ENCODE assay signal across 19 cellular contexts in the genomic region with DNA sequence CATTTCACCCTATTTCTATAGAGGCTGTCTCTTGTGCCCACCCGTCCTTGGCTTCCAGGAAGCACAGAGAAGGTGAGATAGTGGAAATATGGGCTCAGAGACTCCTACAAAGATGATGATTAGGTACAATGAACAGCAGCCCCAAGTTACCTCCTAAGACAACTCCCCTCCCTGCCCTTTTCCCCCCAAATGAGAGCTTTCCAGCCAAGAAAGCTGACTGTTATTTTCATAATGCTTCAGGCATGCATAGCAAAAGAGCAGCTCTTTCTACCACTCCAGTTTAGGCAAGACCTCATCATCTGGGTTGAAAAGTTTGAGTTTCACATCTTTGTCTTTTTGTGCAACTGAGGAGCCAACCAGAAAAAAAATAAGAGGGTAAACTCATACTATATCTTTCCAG.
"Had no signal": no experiment of that assay in that cellular context is flagged by ENCODE, and none has a peak within 500 bp of the region (broad histone marks: within the 10 kb centered on the region; RNA-seq: fewer than 3 reads in every experiment).

No MANE protein-coding gene starts in this region.

- H3K27me3 ChIP-seq: gastrocnemius medialis, left lung, right atrium auricular region had no signal

- H3K27ac Mint-ChIP-seq: activated CD4-positive, alpha-beta memory T cell treated with anti-CD3 and anti-CD28 coated beads, Interleukin-2, amount 10 ng/mL, durations not matched to agents 7 days and 5 days; activated CD4-positive, alpha-beta T cell treated with anti-CD3 and anti-CD28 coated beads for 36 hours; activated naive CD8-positive, alpha-beta T cell; naive thymus-derived CD4-positive, alpha-beta T cell had no signal

- ATAC-seq: activated CD4-positive, alpha-beta T cell treated with anti-CD3 and anti-CD28 coated beads for 36 hours; gastrocnemius medialis; left lung; mucosa of descending colon; naive thymus-derived CD4-positive, alpha-beta T cell had no signal

- H3K36me3 ChIP-seq: gastrocnemius medialis, left lung, right atrium auricular region had no signal

- H3K4me3 Mint-ChIP-seq: activated CD4-positive, alpha-beta memory T cell treated with anti-CD3 and anti-CD28 coated beads, Interleukin-2, amount 10 ng/mL, durations not matched to agents 7 days and 5 days; activated CD4-positive, alpha-beta T cell treated with anti-CD3 and anti-CD28 coated beads for 36 hours; activated naive CD8-positive, alpha-beta T cell; naive thymus-derived CD4-positive, alpha-beta T cell had no signal

- H3K27me3 Mint-ChIP-seq: activated CD4-positive, alpha-beta memory T cell treated with anti-CD3 and anti-CD28 coated beads, Interleukin-2, amount 10 ng/mL, durations not matched to agents 7 days and 5 days; activated CD4-positive, alpha-beta T cell treated with anti-CD3 and anti-CD28 coated beads for 36 hours; activated naive CD8-positive, alpha-beta T cell; naive thymus-derived CD4-positive, alpha-beta T cell had no signal

- H3K4me1 Mint-ChIP-seq: activated CD4-positive, alpha-beta memory T cell treated with anti-CD3 and anti-CD28 coated beads, Interleukin-2, amount 10 ng/mL, durations not matched to agents 7 days and 5 days; activated CD4-positive, alpha-beta T cell treated with anti-CD3 and anti-CD28 coated beads for 36 hours; naive thymus-derived CD4-positive, alpha-beta T cell had no signal

- H3K9me3 ChIP-seq: gastrocnemius medialis had no signal

- H3K36me3 Mint-ChIP-seq: activated naive CD8-positive, alpha-beta T cell; naive thymus-derived CD4-positive, alpha-beta T cell had no signal

- H3K4me3 ChIP-seq: gastrocnemius medialis, left lung, mucosa of descending colon, right atrium auricular region had no signal

- H3K27ac ChIP-seq: gastrocnemius medialis, left lung, right atrium auricular region had no signal

- H3K4me1 ChIP-seq: left lung, right atrium auricular region had no signal

- DNase-seq: activated CD4-positive, alpha-beta memory T cell treated with anti-CD3 and anti-CD28 coated beads, Interleukin-2, amount 10 ng/mL, durations not matched to agents 7 days and 5 days; activated CD4-positive, alpha-beta T cell treated with anti-CD3 and anti-CD28 coated beads for 36 hours; activated gamma-delta T cell; activated T-cell treated with anti-CD3 and anti-CD28 coated beads, Interleukin-2, amount 50 U/mL, for 48 hours; caudate nucleus; gastrocnemius medialis; left lung; mucosa of descending colon; naive thymus-derived CD4-positive, alpha-beta T cell; SIG-M5; small intestine; stimulated activated CD4-positive, alpha-beta T cell treated with anti-CD3 and anti-CD28 coated beads, Interleukin-4, amount 100 ng/mL, for 4 hours; stimulated activated CD8-positive, alpha-beta memory T cell treated with anti-CD3 and anti-CD28 coated beads, Interleukin-4, amount 100 ng/mL, for 48 hours; stimulated activated naive CD4-positive, alpha-beta T cell treated with Interleukin-2 at 50 U/mL for 16 hours; substantia nigra; T-helper 2 cell; trophoblast cell had no signal
